ENCODE assay signal across 8 cellular contexts in the genomic region with DNA sequence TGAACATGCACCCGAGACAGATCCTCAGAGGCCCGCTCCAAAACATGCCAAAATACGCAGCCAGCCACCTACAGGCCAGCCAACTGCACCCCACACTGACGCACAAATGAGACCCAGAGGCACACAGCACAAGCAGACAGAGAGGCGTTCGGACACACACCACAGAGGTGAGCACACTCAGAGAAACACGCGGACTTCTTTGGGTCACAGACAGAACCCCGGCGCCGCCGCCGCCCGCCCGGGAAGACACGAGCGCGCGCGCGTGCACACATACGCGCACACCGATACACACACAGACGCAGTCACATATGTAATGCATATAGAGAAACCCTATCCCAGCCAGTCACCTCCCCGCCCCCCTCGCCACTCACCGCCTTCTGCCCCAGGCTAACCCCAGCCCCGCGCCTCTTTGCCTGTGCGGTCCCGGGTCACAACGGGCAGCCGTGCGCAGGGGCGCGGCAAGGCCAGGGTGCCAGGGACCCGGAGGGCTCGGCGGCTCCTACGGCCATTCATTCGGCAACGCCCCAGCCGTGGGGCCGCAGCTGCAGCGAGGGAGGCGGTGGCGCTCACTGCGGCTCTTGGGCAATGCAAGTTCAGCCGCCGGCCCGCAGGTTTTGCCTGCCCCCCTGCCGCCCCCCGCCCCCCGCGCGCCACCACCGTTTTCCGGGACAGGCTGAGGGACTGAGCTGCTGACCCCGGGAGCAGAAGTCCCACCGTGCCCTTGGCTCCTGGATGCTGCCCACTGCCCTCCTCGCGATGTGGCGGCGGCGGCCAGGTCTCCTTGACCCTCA. TPM values are rescaled to one million over a fixed set of nuclear protein-coding genes. Genes with fewer than 3 reads are reported as not detected.
DNase-seq lines count a peak whose midpoint lies in the region; ATAC-seq, FAIRE-seq and TF ChIP-seq lines count a peak whose summit lies in the region.

No MANE protein-coding gene starts in this region.

- CTCF ChIA-PET in GM12878 (lab: Yijun Ruan, JAX): interaction anchor here (1.4 to 4.3 kb wide), 8 partner anchors 10 to 176 kb away, joined by 4 to 25 read pairs (median 6); no protein-coding TSS in a partner anchor

- BruUV-seq in GM12878 (replicated peaks; lab: Mats Ljungman, UMichigan): no TSS peak

- POLR2A ChIA-PET in GM12878 (lab: Charles Lee): interaction anchor here (0.8 to 3.7 kb wide), 16 partner anchors 9 to 99 kb away, joined by 3 to 42 read pairs (median 6); partner anchors contain the start of genes RPL39 and SOWAHD

- H3K4me1 ChIP-seq in HUES6 (ENCODE audit: control insufficient read depth, insufficient read depth, low read length) (peaks cover 36% of the 10 kb centered on the region), GM12878 (ENCODE audit: control insufficient read depth, insufficient read depth, low read length) (peaks cover 29% of the 10 kb centered on the region)

- peak; percentile 33 for DNase-seq in NCI-H1092 treated with DMSO at 0.1 percent for 48 hours (lab: John Stamatoyannopoulos, UW)
- DNase-seq in NCI-H1092 (lab: John Stamatoyannopoulos, UW): no peak
- peak; percentile 32 to 55 (median 41) for DNase-seq in T-helper 17 cell
- DNase-seq in GM12878 (ENCODE audit: low read depth, low spot score): no peak
- DNase-seq in iPS-NIHi7 (ENCODE audit: extremely low spot score): peak; percentile 14
- peak; percentile 77 for DNase-seq in stimulated activated CD4-positive, alpha-beta T cell treated with anti-CD3 and anti-CD28 coated beads, Interleukin-15, amount 100 ng/mL, for 24 hours
- no peak for DNase-seq in NCI-H1048 (lab: John Stamatoyannopoulos, UW)

- peaks cover 14% of the 10 kb centered on the region for H3K4me1 Mint-ChIP-seq in T-helper 17 cell

- TF ChIP-seq EP300 in GM12878 (IDR thresholded peaks at IDR 0.05; ENCODE audit: borderline replicate concordance in 1 of 2, control insufficient read depth in 1 of 2, low read depth in 2 of 2, low read length in 2 of 2): no peak

- H3K9me3 ChIP-seq in HUES6 (ENCODE audit: control insufficient read depth, insufficient read depth, low read depth, low read length) (no peaks in the 10 kb centered on the region; the same call in 1 of the 2 replicates), T-helper 17 cell (ENCODE audit: control insufficient read depth, low read length, poor library complexity, severe bottlenecking) (no peaks in the 10 kb centered on the region), GM12878 (replicated peaks; ENCODE audit: control insufficient read depth, insufficient read depth, low read length) (no peaks in the 10 kb centered on the region)

- H3K36me3 ChIP-seq in HUES6 (ENCODE audit: control insufficient read depth, insufficient read depth, low read length) (no peaks in the 10 kb centered on the region), GM12878 (ENCODE audit: control insufficient read depth in 2 of 2, insufficient read depth in 2 of 2, low read length in 1 of 2) (no peaks in the 10 kb centered on the region)

- H3K4me3 Mint-ChIP-seq in T-helper 17 cell: peak overlapping the region; percentile 95

- in situ Hi-C loops in GM12878 (cut with MboI): no loop called here

- no peaks in the 10 kb centered on the region for H3K27me3 Mint-ChIP-seq in T-helper 17 cell

- SMC1A ChIA-PET in GM12878 (lab: Charles Lee; ENCODE audit: uncharacterized antibody, unreplicated experiment): interaction anchor here (1.0 to 5.3 kb wide), 14 partner anchors 9 to 96 kb away, joined by 3 to 39 read pairs (median 6); partner anchors contain the start of genes NKRF and SOWAHD

- ATAC-seq in T-helper 17 cell (peak; percentile 59), GM12878 (peak; percentile 55)

- peak overlapping the region; percentile 86 for H3K9ac ChIP-seq in HUES6 (ENCODE audit: low read length)
- H3K9ac ChIP-seq in GM12878 (ENCODE audit: control insufficient read depth, insufficient read depth, low read length): peak overlapping the region; percentile 75

- H3K27me3 ChIP-seq in HUES6 (ENCODE audit: control insufficient read depth, insufficient read depth, low read length): peaks cover 34% of the 10 kb centered on the region
- no peaks in the 10 kb centered on the region for H3K27me3 ChIP-seq in GM12878 (replicated peaks in 1 of 2; ENCODE audit: control insufficient read depth in 2 of 2, insufficient read depth in 2 of 2, low read length in 1 of 2)

- TF ChIP-seq CTCF in GM12878 (IDR thresholded peaks at IDR 0.05 in 2 of 3, conservative IDR thresholded peaks at IDR 0.05 in 1 of 3; ENCODE audit: control insufficient read depth in 2 of 3, extremely low read depth in 1 of 3, insufficient read depth in 1 of 3, low read depth in 3 of 3, low read length in 3 of 3): peak in 2 of 3 experiments; percentile 20 to 37; a peak in 2 of 6 replicates

- intact Hi-C loops in GM12878 (cut with micrococcal nuclease; ENCODE audit: unreplicated experiment): no loop called here

- TF ChIP-seq RAD21 in GM12878 (IDR thresholded peaks at IDR 0.05; ENCODE audit: insufficient read depth, low read depth, low read length): no peak

- H4K20me1 ChIP-seq in GM12878 (ENCODE audit: control insufficient read depth, insufficient read depth): no peaks in the 10 kb centered on the region

- H3K36me3 Mint-ChIP-seq in T-helper 17 cell (ENCODE audit: low read depth): peaks cover 2% of the 10 kb centered on the region

- H2AFZ ChIP-seq in GM12878 (ENCODE audit: control insufficient read depth, low read depth, low read length): no peak overlapping the region

- RAD21 ChIA-PET in GM12878 (lab: Charles Lee; ENCODE audit: unreplicated experiment): interaction anchor here (0.9 to 7.4 kb wide), 21 partner anchors 8 to 176 kb away, joined by 3 to 50 read pairs (median 5); partner anchors contain the start of genes NKRF and RPL39

- WGBS in GM12878 (ENCODE audit: insufficient coverage, insufficient replicate concordance, low lambda C conversion rate, missing lambda C conversion rate): under 1% methylated on average over 62 of the region's 66 CpGs

- peak; percentile 33; the same call in 1 of the 2 replicates for TF ChIP-seq POLR2A in GM12878 (IDR thresholded peaks at IDR 0.05; ENCODE audit: low read depth, low read length)

- H3K27ac ChIP-seq in HUES6 (ENCODE audit: low read depth, low read length) (peak overlapping the region; percentile 94; the same call in 1 of the 2 replicates), GM12878 (ENCODE audit: control insufficient read depth, insufficient read depth) (peak overlapping the region; percentile 83)

- H3K27ac Mint-ChIP-seq in T-helper 17 cell: peak overlapping the region; percentile 98

- peaks cover 55% of the 10 kb centered on the region for H3K79me2 ChIP-seq in GM12878 (ENCODE audit: control insufficient read depth, insufficient read depth, low read length)

- no peak overlapping the region for H3K4me2 ChIP-seq in GM12878 (ENCODE audit: control insufficient read depth, insufficient read depth)

- no peak for FAIRE-seq in GM12878 (lab: Jason Lieb, UNC)

- H3K4me3 ChIP-seq in HUES6 (ENCODE audit: low read depth, low read length) (peak overlapping the region; percentile 95), GM12878 (peak overlapping the region; percentile 82)

TF ChIP-seq in GM12878, 131 proteins besides CTCF, POLR2A, EP300 and RAD21 (continues in another document):
- TF ChIP-seq ATF7 (IDR thresholded peaks at IDR 0.05; ENCODE audit: low read depth) (0 out of 2 replicates have a peak, but pooled peaks have one; percentile 10), PAX8 (IDR thresholded peaks at IDR 0.05) (no peak), KAT2A (conservative IDR thresholded peaks at IDR 0.05; ENCODE audit: control insufficient read depth, low read depth, low read length) (no peak), CREB1 (IDR thresholded peaks at IDR 0.05; ENCODE audit: low read depth) (no peak), DPF2 (IDR thresholded peaks at IDR 0.05) (no peak), SIN3A (IDR thresholded peaks at IDR 0.05; ENCODE audit: low read depth, low read length) (0 out of 2 replicates have a peak, but pooled peaks have one; percentile 34)
- TF ChIP-seq, protein P1, sequence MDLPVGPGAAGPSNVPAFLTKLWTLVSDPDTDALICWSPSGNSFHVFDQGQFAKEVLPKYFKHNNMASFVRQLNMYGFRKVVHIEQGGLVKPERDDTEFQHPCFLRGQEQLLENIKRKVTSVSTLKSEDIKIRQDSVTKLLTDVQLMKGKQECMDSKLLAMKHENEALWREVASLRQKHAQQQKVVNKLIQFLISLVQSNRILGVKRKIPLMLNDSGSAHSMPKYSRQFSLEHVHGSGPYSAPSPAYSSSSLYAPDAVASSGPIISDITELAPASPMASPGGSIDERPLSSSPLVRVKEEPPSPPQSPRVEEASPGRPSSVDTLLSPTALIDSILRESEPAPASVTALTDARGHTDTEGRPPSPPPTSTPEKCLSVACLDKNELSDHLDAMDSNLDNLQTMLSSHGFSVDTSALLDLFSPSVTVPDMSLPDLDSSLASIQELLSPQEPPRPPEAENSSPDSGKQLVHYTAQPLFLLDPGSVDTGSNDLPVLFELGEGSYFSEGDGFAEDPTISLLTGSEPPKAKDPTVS (IDR thresholded peaks at IDR 0.05; ENCODE audit: low read depth, low read length): no peak

RNA-seq across cellular contexts. Expression of gene SEPTIN6, which starts 0.5 kb away (rescaled TPM):
- total RNA-seq in T-helper 17 cell (100 to 1,000 TPM; 150 to 163 TPM), GM12878 (2014; rRNA removed) (139 and 150 TPM in 2 replicates), GM12878 (2014; rRNA removed; fragmentation: Illumina TruSeq; extraction: Trizol) (161 and 168 TPM in 2 replicates), GM12878 (2021) (215 and 222 TPM in 2 replicates)
- 335 and 357 TPM in 2 replicates for total RNA-seq in GM12878 (2013; cell fraction: nucleolus; rRNA removed)
- polyA plus RNA-seq in GM12878 (2011; ENCODE audit: low read depth): 98.0 TPM
- polyA plus RNA-seq in GM12878 (2011; rRNA removed) (240 and 297 TPM in 2 replicates), GM12878 (2014; fragmentation: Illumina TruSeq; extraction: Trizol) (324 and 353 TPM in 2 replicates), GM12878 (2014; fragmentation: Nextera tagmentation; extraction: Ambion mirVana) (10 to 100 TPM; 37.2 to 48.4 TPM), GM12878 (2014; rRNA removed) (139 and 148 TPM in 2 replicates), GM12878 (2016; fragmentation: Nextera tagmentation; extraction: Ambion mirVana) (100 to 1,000 TPM; 147 to 160 TPM)
- polyA plus RNA-seq in GM12878 (2011; cell fraction: cytosol; rRNA removed): 350 and 363 TPM in 2 replicates
- polyA plus RNA-seq in GM12878 (2011; cell fraction: nucleus; rRNA removed): 168 and 185 TPM in 2 replicates
- polyA plus RNA-seq in GM12878 (2012): 211 and 281 TPM in 2 replicates
- polyA minus RNA-seq in GM12878 (2011; rRNA and poly(A)+ RNA removed): 422 and 449 TPM in 2 replicates
- polyA minus RNA-seq in GM12878 (2011; cell fraction: cytosol; rRNA and poly(A)+ RNA removed): 122 and 141 TPM in 2 replicates
- polyA minus RNA-seq in GM12878 (2011; cell fraction: nucleus; rRNA and poly(A)+ RNA removed): 70.4 and 70.7 TPM in 2 replicates

Comparison
In these comparisons a context has a peak if more than half of its experiments do, and no peak if none do; other contexts are left out.
1. DNase-seq: peak in NCI-H1092 treated with DMSO at 0.1 percent for 48 hours (single experiment), T-helper 17 cell (3 of 3), iPS-NIHi7 (single experiment) and stimulated activated CD4-positive, alpha-beta T cell treated with anti-CD3 and anti-CD28 coated beads, Interleukin-15, amount 100 ng/mL, for 24 hours (single experiment); none in NCI-H1092 (single experiment), GM12878 (single experiment) and NCI-H1048 (single experiment).